ENCODE assay signal across 1 cellular context in genomic region chr15:40232625-40233070, GRCh38.
TF ChIP-seq lines count a peak whose summit lies in the region.

No MANE protein-coding gene starts in this region.

TF ChIP-seq in HepG2, 621 proteins besides CTCF, POLR2A, EP300 and RAD21 (continued from another document):
- TF ChIP-seq IRF9 (CRISPR knock-in tag; IDR thresholded peaks at IDR 0.05; ENCODE audit: borderline replicate concordance) = no peak
- TF ChIP-seq ARNTL (CRISPR knock-in tag; IDR thresholded peaks at IDR 0.05) = no peak
- TF ChIP-seq GMEB1 (CRISPR knock-in tag; IDR thresholded peaks at IDR 0.05; ENCODE audit: borderline replicate concordance) = no peak
- TF ChIP-seq ZNF740 (CRISPR knock-in tag; IDR thresholded peaks at IDR 0.05) = no peak
- no peak for TF ChIP-seq ETV5 (CRISPR knock-in tag; IDR thresholded peaks at IDR 0.05; ENCODE audit: borderline replicate concordance)
- TF ChIP-seq SATB2 (CRISPR knock-in tag; IDR thresholded peaks at IDR 0.05) = no peak
